1 cellular context compared by ENCODE assay signal in the genomic region with DNA sequence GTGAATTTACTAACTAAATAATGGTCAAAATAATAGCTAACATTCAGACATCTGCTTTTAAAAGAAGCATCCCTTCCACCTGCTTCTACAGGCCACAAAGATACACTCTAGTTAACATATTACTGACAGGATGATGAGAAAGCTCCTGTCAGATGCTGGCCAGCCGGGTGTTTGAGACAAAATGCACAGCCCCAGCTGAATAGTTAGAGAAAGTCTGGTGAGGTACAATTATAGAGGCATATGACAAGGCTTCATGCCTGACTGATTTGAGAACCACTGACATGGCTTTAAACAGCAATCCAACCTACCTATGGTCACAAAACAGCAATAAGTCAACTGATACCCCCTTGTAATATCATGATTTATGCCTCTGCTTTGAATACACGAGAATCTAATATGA.
TF ChIP-seq lines count a peak whose summit lies in the region.

No MANE protein-coding gene starts in this region.

TF ChIP-seq in GM23338, 12 proteins besides CTCF, POLR2A, EP300 and RAD21 (continued from another document):
- TF ChIP-seq, protein P1, sequence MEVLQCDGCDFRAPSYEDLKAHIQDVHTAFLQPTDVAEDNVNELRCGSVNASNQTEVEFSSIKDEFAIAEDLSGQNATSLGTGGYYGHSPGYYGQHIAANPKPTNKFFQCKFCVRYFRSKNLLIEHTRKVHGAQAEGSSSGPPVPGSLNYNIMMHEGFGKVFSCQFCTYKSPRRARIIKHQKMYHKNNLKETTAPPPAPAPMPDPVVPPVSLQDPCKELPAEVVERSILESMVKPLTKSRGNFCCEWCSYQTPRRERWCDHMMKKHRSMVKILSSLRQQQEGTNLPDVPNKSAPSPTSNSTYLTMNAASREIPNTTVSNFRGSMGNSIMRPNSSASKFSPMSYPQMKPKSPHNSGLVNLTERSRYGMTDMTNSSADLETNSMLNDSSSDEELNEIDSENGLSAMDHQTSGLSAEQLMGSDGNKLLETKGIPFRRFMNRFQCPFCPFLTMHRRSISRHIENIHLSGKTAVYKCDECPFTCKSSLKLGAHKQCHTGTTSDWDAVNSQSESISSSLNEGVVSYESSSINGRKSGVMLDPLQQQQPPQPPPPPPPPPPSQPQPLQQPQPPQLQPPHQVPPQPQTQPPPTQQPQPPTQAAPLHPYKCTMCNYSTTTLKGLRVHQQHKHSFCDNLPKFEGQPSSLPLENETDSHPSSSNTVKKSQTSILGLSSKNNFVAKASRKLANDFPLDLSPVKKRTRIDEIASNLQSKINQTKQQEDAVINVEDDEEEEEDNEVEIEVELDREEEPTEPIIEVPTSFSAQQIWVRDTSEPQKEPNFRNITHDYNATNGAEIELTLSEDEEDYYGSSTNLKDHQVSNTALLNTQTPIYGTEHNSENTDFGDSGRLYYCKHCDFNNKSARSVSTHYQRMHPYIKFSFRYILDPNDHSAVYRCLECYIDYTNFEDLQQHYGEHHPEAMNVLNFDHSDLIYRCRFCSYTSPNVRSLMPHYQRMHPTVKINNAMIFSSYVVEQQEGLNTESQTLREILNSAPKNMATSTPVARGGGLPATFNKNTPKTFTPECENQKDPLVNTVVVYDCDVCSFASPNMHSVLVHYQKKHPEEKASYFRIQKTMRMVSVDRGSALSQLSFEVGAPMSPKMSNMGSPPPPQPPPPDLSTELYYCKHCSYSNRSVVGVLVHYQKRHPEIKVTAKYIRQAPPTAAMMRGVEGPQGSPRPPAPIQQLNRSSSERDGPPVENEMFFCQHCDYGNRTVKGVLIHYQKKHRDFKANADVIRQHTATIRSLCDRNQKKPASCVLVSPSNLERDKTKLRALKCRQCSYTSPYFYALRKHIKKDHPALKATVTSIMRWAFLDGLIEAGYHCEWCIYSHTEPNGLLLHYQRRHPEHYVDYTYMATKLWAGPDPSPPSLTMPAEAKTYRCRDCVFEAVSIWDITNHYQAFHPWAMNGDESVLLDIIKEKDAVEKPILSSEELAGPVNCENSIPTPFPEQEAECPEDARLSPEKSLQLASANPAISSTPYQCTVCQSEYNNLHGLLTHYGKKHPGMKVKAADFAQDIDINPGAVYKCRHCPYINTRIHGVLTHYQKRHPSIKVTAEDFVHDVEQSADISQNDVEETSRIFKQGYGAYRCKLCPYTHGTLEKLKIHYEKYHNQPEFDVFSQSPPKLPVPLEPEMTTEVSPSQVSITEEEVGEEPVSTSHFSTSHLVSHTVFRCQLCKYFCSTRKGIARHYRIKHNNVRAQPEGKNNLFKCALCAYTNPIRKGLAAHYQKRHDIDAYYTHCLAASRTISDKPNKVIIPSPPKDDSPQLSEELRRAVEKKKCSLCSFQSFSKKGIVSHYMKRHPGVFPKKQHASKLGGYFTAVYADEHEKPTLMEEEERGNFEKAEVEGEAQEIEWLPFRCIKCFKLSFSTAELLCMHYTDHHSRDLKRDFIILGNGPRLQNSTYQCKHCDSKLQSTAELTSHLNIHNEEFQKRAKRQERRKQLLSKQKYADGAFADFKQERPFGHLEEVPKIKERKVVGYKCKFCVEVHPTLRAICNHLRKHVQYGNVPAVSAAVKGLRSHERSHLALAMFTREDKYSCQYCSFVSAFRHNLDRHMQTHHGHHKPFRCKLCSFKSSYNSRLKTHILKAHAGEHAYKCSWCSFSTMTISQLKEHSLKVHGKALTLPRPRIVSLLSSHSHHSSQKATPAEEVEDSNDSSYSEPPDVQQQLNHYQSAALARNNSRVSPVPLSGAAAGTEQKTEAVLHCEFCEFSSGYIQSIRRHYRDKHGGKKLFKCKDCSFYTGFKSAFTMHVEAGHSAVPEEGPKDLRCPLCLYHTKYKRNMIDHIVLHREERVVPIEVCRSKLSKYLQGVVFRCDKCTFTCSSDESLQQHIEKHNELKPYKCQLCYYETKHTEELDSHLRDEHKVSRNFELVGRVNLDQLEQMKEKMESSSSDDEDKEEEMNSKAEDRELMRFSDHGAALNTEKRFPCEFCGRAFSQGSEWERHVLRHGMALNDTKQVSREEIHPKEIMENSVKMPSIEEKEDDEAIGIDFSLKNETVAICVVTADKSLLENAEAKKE (CRISPR knock-in tag; IDR thresholded peaks at IDR 0.05): no peak
- no peak for TF ChIP-seq STAT1 (IDR thresholded peaks at IDR 0.05; ENCODE audit: unreplicated experiment)
- TF ChIP-seq EZH2phosphoT487 (IDR thresholded peaks at IDR 0.05; ENCODE audit: unreplicated experiment): no peak
- TF ChIP-seq JUNB (IDR thresholded peaks at IDR 0.05; ENCODE audit: unreplicated experiment): no peak
- TF ChIP-seq EZH2 (IDR thresholded peaks at IDR 0.05; ENCODE audit: low read depth, unreplicated experiment): no peak
TF ChIP-seq in GM23338: peak in this region for 0.
